Comparison of ENCODE assay signal across 26 cellular contexts in genomic region chr18:61496374-61496773, GRCh38.
"Had no signal": no experiment of that assay in that cellular context is flagged by ENCODE, and none has a peak within 500 bp of the region (broad histone marks: within the 10 kb centered on the region; RNA-seq: fewer than 3 reads in every experiment).

No MANE protein-coding gene starts in this region.

- H3K9me3 Mint-ChIP-seq: activated naive CD8-positive, alpha-beta T cell treated with anti-CD3 and anti-CD28 coated beads, Interleukin-2, amount 10 ng/mL, durations not matched to agents 7 days and 5 days; activated T-cell treated with anti-CD3 and anti-CD28 coated beads, Interleukin-2, amount 50 U/mL, for 72 hours; effector memory CD8-positive, alpha-beta T cell; natural killer cell treated with Interleukin-12 subunit alpha and Interleukin-12 subunit beta and Interleukin-15 and Interleukin-18, amount 100 ng/mL, for 72 hours had no signal

- H3K4me1 ChIP-seq: heart left ventricle, left ventricle myocardium inferior, testis, transverse colon had no signal

- H3K36me3 ChIP-seq: brain microvascular endothelial cell, heart left ventricle, left ventricle myocardium inferior, neutrophil, transverse colon had no signal

- H3K4me3 ChIP-seq: heart left ventricle, left ventricle myocardium inferior, lung, mucosa of descending colon, skin epidermis, testis, transverse colon had no signal

- H3K27me3 Mint-ChIP-seq: activated CD8-positive, alpha-beta memory T cell treated with anti-CD3 and anti-CD28 coated beads, Interleukin-2, amount 10 ng/mL, durations not matched to agents 7 days and 5 days; activated naive CD8-positive, alpha-beta T cell treated with anti-CD3 and anti-CD28 coated beads, Interleukin-2, amount 10 ng/mL, durations not matched to agents 7 days and 5 days; effector memory CD8-positive, alpha-beta T cell had no signal

- H3K36me3 Mint-ChIP-seq: activated CD8-positive, alpha-beta memory T cell treated with anti-CD3 and anti-CD28 coated beads, Interleukin-2, amount 10 ng/mL, durations not matched to agents 7 days and 5 days; activated naive CD8-positive, alpha-beta T cell treated with anti-CD3 and anti-CD28 coated beads, Interleukin-2, amount 10 ng/mL, durations not matched to agents 7 days and 5 days; natural killer cell treated with Interleukin-12 subunit alpha and Interleukin-12 subunit beta and Interleukin-15 and Interleukin-18, amount 100 ng/mL, for 72 hours had no signal

- H3K4me1 Mint-ChIP-seq: activated CD8-positive, alpha-beta memory T cell treated with anti-CD3 and anti-CD28 coated beads, Interleukin-2, amount 10 ng/mL, durations not matched to agents 7 days and 5 days; activated naive CD8-positive, alpha-beta T cell treated with anti-CD3 and anti-CD28 coated beads, Interleukin-2, amount 10 ng/mL, durations not matched to agents 7 days and 5 days had no signal

- ATAC-seq: activated CD8-positive, alpha-beta memory T cell treated with anti-CD3 and anti-CD28 coated beads, Interleukin-2, amount 10 ng/mL, durations not matched to agents 7 days and 5 days; activated CD8-positive, alpha-beta T cell treated with anti-CD3 and anti-CD28 coated beads, Interleukin-2, amount 10 ng/mL, durations not matched to agents 7 days and 5 days; activated T-cell treated with anti-CD3 and anti-CD28 coated beads, Interleukin-2, amount 50 U/mL, for 72 hours; effector memory CD8-positive, alpha-beta T cell; heart left ventricle; mucosa of descending colon; natural killer cell treated with Interleukin-12 subunit alpha and Interleukin-12 subunit beta and Interleukin-15 and Interleukin-18, amount 100 ng/mL, for 72 hours; sciatic nerve; stimulated activated naive CD8-positive, alpha-beta T cell treated with anti-CD3 and anti-CD28 coated beads, Interleukin-15, Interleukin-2, amounts not matched to agents 100 U/mL and 50 U/mL, for 24 hours had no signal

- H3K27me3 ChIP-seq: brain microvascular endothelial cell, heart left ventricle, neutrophil, testis had no signal

- DNase-seq: activated CD4-positive, alpha-beta T cell treated with anti-CD3 and anti-CD28 coated beads for 1 hour; activated CD4-positive, alpha-beta T cell treated with anti-CD3 and anti-CD28 coated beads, Interleukin-2, amount 50 U/mL, for 1 hour; activated CD8-positive, alpha-beta memory T cell treated with anti-CD3 and anti-CD28 coated beads, Interleukin-2, amount 10 ng/mL, durations not matched to agents 7 days and 5 days; activated CD8-positive, alpha-beta T cell treated with anti-CD3 and anti-CD28 coated beads, Interleukin-2, amount 10 ng/mL, durations not matched to agents 7 days and 5 days; activated naive CD4-positive, alpha-beta T cell treated with Interleukin-2 at 50 U/mL for 16 hours; activated naive CD8-positive, alpha-beta T cell treated with anti-CD3 and anti-CD28 coated beads, Interleukin-2, amount 10 ng/mL, durations not matched to agents 7 days and 5 days; activated T-cell treated with anti-CD3 and anti-CD28 coated beads, Interleukin-2, amount 50 U/mL, for 72 hours; brain microvascular endothelial cell; cortex of kidney; effector memory CD8-positive, alpha-beta T cell; heart left ventricle; hypothalamus; kidney glomerular epithelial cell; left ventricle myocardium inferior; mucosa of descending colon; stimulated activated CD4-positive, alpha-beta T cell treated with anti-CD3 and anti-CD28 coated beads, Interleukin-12 subunit alpha, Interleukin-12 subunit beta, amount 100 ng/mL, for 4 hours; stimulated activated CD4-positive, alpha-beta T cell treated with anti-CD3 and anti-CD28 coated beads, Interleukin-4, amount 100 ng/mL, for 1 hour; stimulated activated naive CD8-positive, alpha-beta T cell treated with anti-CD3 and anti-CD28 coated beads, Interleukin-15, Interleukin-2, amounts not matched to agents 100 U/mL and 50 U/mL, for 24 hours; T-helper 2 cell; testis; transverse colon had no signal

- H3K27ac Mint-ChIP-seq: activated CD8-positive, alpha-beta memory T cell treated with anti-CD3 and anti-CD28 coated beads, Interleukin-2, amount 10 ng/mL, durations not matched to agents 7 days and 5 days; activated CD8-positive, alpha-beta T cell treated with anti-CD3 and anti-CD28 coated beads, Interleukin-2, amount 10 ng/mL, durations not matched to agents 7 days and 5 days; activated naive CD8-positive, alpha-beta T cell treated with anti-CD3 and anti-CD28 coated beads, Interleukin-2, amount 10 ng/mL, durations not matched to agents 7 days and 5 days; activated T-cell treated with anti-CD3 and anti-CD28 coated beads, Interleukin-2, amount 50 U/mL, for 72 hours; effector memory CD8-positive, alpha-beta T cell; natural killer cell treated with Interleukin-12 subunit alpha and Interleukin-12 subunit beta and Interleukin-15 and Interleukin-18, amount 100 ng/mL, for 72 hours had no signal

- H3K4me3 Mint-ChIP-seq: activated CD8-positive, alpha-beta memory T cell treated with anti-CD3 and anti-CD28 coated beads, Interleukin-2, amount 10 ng/mL, durations not matched to agents 7 days and 5 days; activated CD8-positive, alpha-beta T cell treated with anti-CD3 and anti-CD28 coated beads, Interleukin-2, amount 10 ng/mL, durations not matched to agents 7 days and 5 days; activated naive CD8-positive, alpha-beta T cell treated with anti-CD3 and anti-CD28 coated beads, Interleukin-2, amount 10 ng/mL, durations not matched to agents 7 days and 5 days; activated T-cell treated with anti-CD3 and anti-CD28 coated beads, Interleukin-2, amount 50 U/mL, for 72 hours; effector memory CD8-positive, alpha-beta T cell; natural killer cell treated with Interleukin-12 subunit alpha and Interleukin-12 subunit beta and Interleukin-15 and Interleukin-18, amount 100 ng/mL, for 72 hours had no signal

- H3K27ac ChIP-seq: brain microvascular endothelial cell, heart left ventricle, left ventricle myocardium inferior, neutrophil, skin epidermis, testis, transverse colon had no signal
